In genomic region chr3:161208931-161209330, GRCh38 we compare ENCODE assay signal across 2 cellular contexts.
TF ChIP-seq lines count a peak whose summit lies in the region.

No MANE protein-coding gene starts in this region.

TF ChIP-seq in HepG2, 621 proteins besides CTCF, POLR2A, EP300 and RAD21:
- TF ChIP-seq ZNF331 (CRISPR knock-in tag; IDR thresholded peaks at IDR 0.05) (0 out of 2 replicates have a peak, but pooled peaks have one; percentile 53), ZNF232 (CRISPR knock-in tag; IDR thresholded peaks at IDR 0.05; ENCODE audit: borderline replicate concordance) (no peak), GPN1 (CRISPR knock-in tag; IDR thresholded peaks at IDR 0.05; ENCODE audit: borderline replicate concordance) (no peak), ZBTB42 (CRISPR knock-in tag; IDR thresholded peaks at IDR 0.05) (no peak), SNRNP70 (IDR thresholded peaks at IDR 0.05; ENCODE audit: low read depth, low read length) (no peak), STAG1 (CRISPR knock-in tag; IDR thresholded peaks at IDR 0.05) (peak; percentile 29; the same call in 1 of the 2 replicates), SMC3 (IDR thresholded peaks at IDR 0.05; ENCODE audit: low read length) (0 out of 2 replicates have a peak, but pooled peaks have one; percentile 5)

TF ChIP-seq in K562, 482 proteins besides CTCF, POLR2A, EP300 and RAD21:
- no peak for TF ChIP-seq ZNF253 (CRISPR knock-in tag; conservative IDR thresholded peaks at IDR 0.05)
- no peak for TF ChIP-seq ZBTB8A (IDR thresholded peaks at IDR 0.05; ENCODE audit: partially characterized antibody)
- TF ChIP-seq MAZ (CRISPR knock-in tag; conservative IDR thresholded peaks at IDR 0.05 in 1 of 2, IDR thresholded peaks at IDR 0.05 in 1 of 2) = no peak
- TF ChIP-seq CTBP1 (IDR thresholded peaks at IDR 0.05; ENCODE audit: borderline replicate concordance) = no peak
- no peak for TF ChIP-seq SP2 (IDR thresholded peaks at IDR 0.05; ENCODE audit: extremely low read depth, low read depth, low read length, poor library complexity, severe bottlenecking)
- no peak for TF ChIP-seq FOXP4 (CRISPR knock-in tag; IDR thresholded peaks at IDR 0.05; ENCODE audit: borderline replicate concordance)
- no peak for TF ChIP-seq ZNF146 (CRISPR knock-in tag; IDR thresholded peaks at IDR 0.05; ENCODE audit: unreplicated experiment)
- TF ChIP-seq RCOR1 (IDR thresholded peaks at IDR 0.05; ENCODE audit: borderline replicate concordance in 1 of 2, low read depth in 2 of 2, low read length in 2 of 2) = no peak
- TF ChIP-seq, protein P1, sequence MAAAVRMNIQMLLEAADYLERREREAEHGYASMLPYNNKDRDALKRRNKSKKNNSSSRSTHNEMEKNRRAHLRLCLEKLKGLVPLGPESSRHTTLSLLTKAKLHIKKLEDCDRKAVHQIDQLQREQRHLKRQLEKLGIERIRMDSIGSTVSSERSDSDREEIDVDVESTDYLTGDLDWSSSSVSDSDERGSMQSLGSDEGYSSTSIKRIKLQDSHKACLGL (CRISPR knock-in tag; IDR thresholded peaks at IDR 0.05; ENCODE audit: borderline replicate concordance, poor library complexity, severe bottlenecking) = no peak
- no peak for TF ChIP-seq ZC3H8 (IDR thresholded peaks at IDR 0.05)
- no peak for TF ChIP-seq SIN3B (IDR thresholded peaks at IDR 0.05; ENCODE audit: low read depth)
- TF ChIP-seq, protein P2, sequence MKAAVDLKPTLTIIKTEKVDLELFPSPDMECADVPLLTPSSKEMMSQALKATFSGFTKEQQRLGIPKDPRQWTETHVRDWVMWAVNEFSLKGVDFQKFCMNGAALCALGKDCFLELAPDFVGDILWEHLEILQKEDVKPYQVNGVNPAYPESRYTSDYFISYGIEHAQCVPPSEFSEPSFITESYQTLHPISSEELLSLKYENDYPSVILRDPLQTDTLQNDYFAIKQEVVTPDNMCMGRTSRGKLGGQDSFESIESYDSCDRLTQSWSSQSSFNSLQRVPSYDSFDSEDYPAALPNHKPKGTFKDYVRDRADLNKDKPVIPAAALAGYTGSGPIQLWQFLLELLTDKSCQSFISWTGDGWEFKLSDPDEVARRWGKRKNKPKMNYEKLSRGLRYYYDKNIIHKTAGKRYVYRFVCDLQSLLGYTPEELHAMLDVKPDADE (conservative IDR thresholded peaks at IDR 0.05; ENCODE audit: control insufficient read depth, low read depth, low read length) = no peak
- TF ChIP-seq KLF13 (tag; IDR thresholded peaks at IDR 0.05; ENCODE audit: borderline replicate concordance, low read depth) = no peak
- TF ChIP-seq PBX2 (CRISPR knock-in tag; IDR thresholded peaks at IDR 0.05; ENCODE audit: low read depth) = no peak
- no peak for TF ChIP-seq PBX2 (tag; conservative IDR thresholded peaks at IDR 0.05; ENCODE audit: low read depth)
- TF ChIP-seq CCAR2 (IDR thresholded peaks at IDR 0.05; ENCODE audit: low read depth, low read length) = no peak
- no peak for TF ChIP-seq SMAD1 (IDR thresholded peaks at IDR 0.05; ENCODE audit: low read depth, low read length, partially characterized antibody)
- no peak for TF ChIP-seq ZNF586 (CRISPR knock-in tag; conservative IDR thresholded peaks at IDR 0.05)
